15 cellular contexts compared by ENCODE assay signal in the genomic region with DNA sequence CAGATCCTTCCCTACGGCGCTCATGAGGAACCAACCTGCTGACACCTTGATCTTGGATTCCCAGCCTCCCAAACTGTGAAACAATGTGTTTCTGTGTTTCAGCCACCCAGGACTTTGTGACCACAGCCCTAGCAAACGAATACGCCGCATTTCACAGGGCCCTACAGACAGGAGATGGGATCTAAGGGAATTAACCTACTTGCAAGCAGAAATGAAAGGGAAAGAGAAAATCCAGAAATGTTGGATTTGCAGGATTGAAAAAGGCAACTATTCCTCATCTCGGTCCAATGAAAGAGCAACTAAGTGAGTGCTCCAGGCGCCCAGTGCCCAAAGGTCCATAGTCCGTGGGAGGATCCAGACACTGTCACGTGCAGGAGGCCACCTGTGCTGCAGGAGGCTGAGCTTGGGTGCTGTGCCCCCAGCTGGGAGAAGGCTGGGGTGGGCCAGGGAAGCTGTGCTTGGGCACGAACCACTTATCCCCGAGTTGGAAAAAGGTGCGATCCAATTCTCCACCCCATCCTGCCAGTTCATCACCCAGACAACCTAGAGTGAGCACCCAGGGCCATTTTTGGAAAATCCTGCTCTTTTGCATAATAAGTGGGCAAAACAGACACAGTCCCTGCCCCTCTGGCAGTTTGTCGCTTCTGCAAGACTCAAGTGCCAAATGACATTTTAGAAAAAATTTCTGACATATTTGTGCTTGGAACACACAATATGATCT.
DNase-seq lines count a peak whose midpoint lies in the region; ATAC-seq and TF ChIP-seq lines count a peak whose summit lies in the region.
"Had no signal": no experiment of that assay in that cellular context is flagged by ENCODE, and none has a peak within 500 bp of the region (broad histone marks: within the 10 kb centered on the region; RNA-seq: fewer than 3 reads in every experiment).

No MANE protein-coding gene starts in this region.

- H3K9me2 ChIP-seq in GM23338 (ENCODE audit: insufficient read depth) = no peaks in the 10 kb centered on the region

- H3K79me2 ChIP-seq in parathyroid adenoma = no peaks in the 10 kb centered on the region
- H3K79me2 ChIP-seq in GM23338 (replicated peaks; ENCODE audit: insufficient read depth) = no peaks in the 10 kb centered on the region

- H3K36me3 ChIP-seq in Caco-2 (ENCODE audit: control insufficient read depth, insufficient read depth, low read length) (no peaks in the 10 kb centered on the region), parathyroid adenoma (ENCODE audit: control insufficient read depth, insufficient read depth, low read length) (no peaks in the 10 kb centered on the region), GM23338 (ENCODE audit: insufficient read depth) (no peaks in the 10 kb centered on the region)
- H3K36me3 ChIP-seq: vagina had no signal

- intact Hi-C loops in Caco-2 (cut with micrococcal nuclease; ENCODE audit: unreplicated experiment) = loop anchor here (2.0 kb wide), 1 partner anchor 16 kb away; no protein-coding TSS in a partner anchor

- H3K4me2 ChIP-seq in parathyroid adenoma (ENCODE audit: low read length) (no peak overlapping the region), GM23338 (no peak overlapping the region)

- H3K4me3 ChIP-seq in Caco-2 (ENCODE audit: low read depth, low read length) (no peak overlapping the region), parathyroid adenoma (ENCODE audit: low read depth, low read length) (no peak overlapping the region), GM23338 (no peak overlapping the region)
- H3K4me3 ChIP-seq: vagina had no signal

- CTCF ChIA-PET in Caco-2 (lab: Charles Lee) = interaction anchor here (0.6 to 1.3 kb wide), 6 partner anchors 8 to 269 kb away, joined by 3 to 9 read pairs (median 4); no protein-coding TSS in a partner anchor

- H3F3A ChIP-seq in GM23338 (replicated peaks; ENCODE audit: low read depth) = 0 out of 2 replicates have a peak, but pooled peaks cover 2% of the 10 kb centered on the region

- peaks cover 11% of the 10 kb centered on the region for H3K4me1 ChIP-seq in Caco-2
- no peaks in the 10 kb centered on the region for H3K4me1 ChIP-seq in parathyroid adenoma
- H3K4me1 ChIP-seq in GM23338 (ENCODE audit: insufficient read depth) = peaks cover 6% of the 10 kb centered on the region; the same call in 1 of the 2 replicates

- H3K27ac ChIP-seq in parathyroid adenoma (no peak overlapping the region), GM23338 (ENCODE audit: low read depth) (no peak overlapping the region)
- H3K27ac ChIP-seq: HL-60, vagina had no signal

- H4K20me1 ChIP-seq in GM23338 (replicated peaks; ENCODE audit: insufficient read depth) = no peaks in the 10 kb centered on the region

- no peak overlapping the region for H3K9ac ChIP-seq in parathyroid adenoma

- TF ChIP-seq CTCF in Caco-2 (IDR thresholded peaks at IDR 0.05; ENCODE audit: insufficient read depth in 1 of 2, low read depth in 1 of 2, low read length in 1 of 2, severe bottlenecking in 1 of 2, unreplicated experiment in 1 of 2) (no peak), parathyroid adenoma (IDR thresholded peaks at IDR 0.05) (no peak), GM23338 (conservative IDR thresholded peaks at IDR 0.05; ENCODE audit: low read depth in 2 of 2) (no peak)

- no peaks in the 10 kb centered on the region for H3K9me3 ChIP-seq in Caco-2
- no peaks in the 10 kb centered on the region for H3K9me3 ChIP-seq in parathyroid adenoma (ENCODE audit: control insufficient read depth, low read length)
- H3K9me3 ChIP-seq: vagina had no signal

- H3K27ac Mint-ChIP-seq in Caco-2 (ENCODE audit: unreplicated experiment) (peak overlapping the region; percentile 80), GM23338 (no peak overlapping the region)
- H3K27ac Mint-ChIP-seq: stimulated activated naive CD8-positive, alpha-beta T cell treated with anti-CD3 and anti-CD28 coated beads, Interleukin-15, Interleukin-2, amounts not matched to agents 100 ng/mL and 50 ng/mL, for 24 hours had no signal

- no peaks in the 10 kb centered on the region for H3K9me3 Mint-ChIP-seq in Caco-2 (ENCODE audit: unreplicated experiment)
- H3K9me3 Mint-ChIP-seq in GM23338 = peaks cover 6% of the 10 kb centered on the region; the same call in 2 of the 3 replicates
- H3K9me3 Mint-ChIP-seq: effector memory CD8-positive, alpha-beta T cell; stimulated activated naive CD8-positive, alpha-beta T cell treated with anti-CD3 and anti-CD28 coated beads, Interleukin-15, Interleukin-2, amounts not matched to agents 100 ng/mL and 50 ng/mL, for 24 hours had no signal

- H3K36me3 Mint-ChIP-seq in Caco-2 (ENCODE audit: insufficient read depth, unreplicated experiment) (no peaks in the 10 kb centered on the region), GM23338 (ENCODE audit: low read depth) (no peaks in the 10 kb centered on the region)

- peak overlapping the region; percentile 2 for H2AFZ ChIP-seq in parathyroid adenoma
- no peak overlapping the region for H2AFZ ChIP-seq in GM23338

- POLR2A ChIA-PET in Caco-2 (lab: Charles Lee) = interaction anchor here (0.5 to 0.6 kb wide), 2 partner anchors 181 to 867 kb away, joined by 3 to 4 read pairs; no protein-coding TSS in a partner anchor

- in situ Hi-C loops in SK-MEL-5 (cut with HindIII; ENCODE audit: low pct_unique_long_range_greater_than_20kb, low sequenced_read_pairs) = no loop called here

- peak overlapping the region; percentile 36 for H3K4me3 Mint-ChIP-seq in Caco-2 (ENCODE audit: unreplicated experiment)
- no peak overlapping the region for H3K4me3 Mint-ChIP-seq in GM23338
- H3K4me3 Mint-ChIP-seq: stimulated activated naive CD8-positive, alpha-beta T cell treated with anti-CD3 and anti-CD28 coated beads, Interleukin-15, Interleukin-2, amounts not matched to agents 100 ng/mL and 50 ng/mL, for 24 hours had no signal

- ATAC-seq in HG03159 (IDR thresholded peaks at IDR 0.05; ENCODE audit: unreplicated experiment) (no peak), GM23338 (no peak)

- H3K27me3 ChIP-seq in Caco-2 (replicated peaks; ENCODE audit: control insufficient read depth, insufficient read depth, low read length) (no peaks in the 10 kb centered on the region), parathyroid adenoma (ENCODE audit: control insufficient read depth, insufficient read depth, low read length) (no peaks in the 10 kb centered on the region), GM23338 (ENCODE audit: insufficient read depth) (peaks cover 48% of the 10 kb centered on the region)
- H3K27me3 ChIP-seq: vagina had no signal

- DNase-seq in Caco-2 = peak; percentile 47 to 61
- DNase-seq in SK-MEL-5 (ENCODE audit: low read depth, low spot score) = peak; percentile 49
- DNase-seq in kidney tubule cell (ENCODE audit: low spot score) = peak; percentile 47
- no peak for DNase-seq in activated T-cell treated with anti-CD3 and anti-CD28 coated beads, Interleukin-2, amount 50 U/mL, for 1 hour
- DNase-seq in GM23338 (ENCODE audit: low spot score) = no peak
- DNase-seq in NCI-H510A (lab: John Stamatoyannopoulos, UW) = no peak
- DNase-seq: central memory CD4-positive, alpha-beta T cell; COR-L47; effector memory CD8-positive, alpha-beta T cell; NCI-H187 had no signal

- H3K4me1 Mint-ChIP-seq in Caco-2 (ENCODE audit: low read depth, unreplicated experiment) (peaks cover 13% of the 10 kb centered on the region), GM23338 (peaks cover 23% of the 10 kb centered on the region)

- BruUV-seq in Caco-2 (replicated peaks; lab: Mats Ljungman, UMichigan) = TSS peak; percentile 57

- H3K27me3 Mint-ChIP-seq in Caco-2 (ENCODE audit: insufficient read depth, unreplicated experiment) (no peaks in the 10 kb centered on the region), GM23338 (ENCODE audit: insufficient read depth, low read depth, poor library complexity) (peaks cover 52% of the 10 kb centered on the region)

TF ChIP-seq in GM23338, 12 proteins besides CTCF, POLR2A, EP300 and RAD21 (continues in another document):
- TF ChIP-seq JUNB (IDR thresholded peaks at IDR 0.05; ENCODE audit: unreplicated experiment) (no peak), EZH2 (IDR thresholded peaks at IDR 0.05; ENCODE audit: low read depth, unreplicated experiment) (no peak), POLR2AphosphoS5 (IDR thresholded peaks at IDR 0.05; ENCODE audit: low read depth) (no peak), STAT1 (IDR thresholded peaks at IDR 0.05; ENCODE audit: unreplicated experiment) (no peak), CREB1 (CRISPR knock-in tag; IDR thresholded peaks at IDR 0.05; ENCODE audit: low read depth) (no peak), EZH2phosphoT487 (IDR thresholded peaks at IDR 0.05; ENCODE audit: unreplicated experiment) (no peak), NANOG (IDR thresholded peaks at IDR 0.05; ENCODE audit: borderline replicate concordance) (no peak)
- TF ChIP-seq, protein P1, sequence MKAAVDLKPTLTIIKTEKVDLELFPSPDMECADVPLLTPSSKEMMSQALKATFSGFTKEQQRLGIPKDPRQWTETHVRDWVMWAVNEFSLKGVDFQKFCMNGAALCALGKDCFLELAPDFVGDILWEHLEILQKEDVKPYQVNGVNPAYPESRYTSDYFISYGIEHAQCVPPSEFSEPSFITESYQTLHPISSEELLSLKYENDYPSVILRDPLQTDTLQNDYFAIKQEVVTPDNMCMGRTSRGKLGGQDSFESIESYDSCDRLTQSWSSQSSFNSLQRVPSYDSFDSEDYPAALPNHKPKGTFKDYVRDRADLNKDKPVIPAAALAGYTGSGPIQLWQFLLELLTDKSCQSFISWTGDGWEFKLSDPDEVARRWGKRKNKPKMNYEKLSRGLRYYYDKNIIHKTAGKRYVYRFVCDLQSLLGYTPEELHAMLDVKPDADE (IDR thresholded peaks at IDR 0.05) = no peak

Comparison
In these comparisons a context has a peak if more than half of its experiments do, and no peak if none do; other contexts are left out.
1. DNase-seq: peak in Caco-2 (2 of 2), SK-MEL-5 (single experiment) and kidney tubule cell (single experiment); none in activated T-cell treated with anti-CD3 and anti-CD28 coated beads, Interleukin-2, amount 50 U/mL, for 1 hour (single experiment), GM23338 (single experiment) and NCI-H510A (single experiment).